8 cellular contexts compared by ENCODE assay signal in genomic region chr9:105244996-105245719, GRCh38. TPM values are rescaled to one million over a fixed set of nuclear protein-coding genes. Genes with fewer than 3 reads are reported as not detected.
DNase-seq lines count a peak whose midpoint lies in the region; ATAC-seq and TF ChIP-seq lines count a peak whose summit lies in the region.

No MANE protein-coding gene starts in this region.

- H3K36me3 ChIP-seq in HAP-1 (replicated peaks) (no peaks in the 10 kb centered on the region), breast epithelium (no peaks in the 10 kb centered on the region), smooth muscle cell (ENCODE audit: low read depth) (no peaks in the 10 kb centered on the region)

- in situ Hi-C loops in HAP-1 (cut with MboI; ENCODE audit: low sequenced_read_pairs) = no loop called here

- peak overlapping the region; percentile 95 for H3K4me2 ChIP-seq in smooth muscle cell

- H3K9me3 ChIP-seq in HAP-1 (no peaks in the 10 kb centered on the region), breast epithelium (no peaks in the 10 kb centered on the region), smooth muscle cell (replicated peaks; ENCODE audit: low read depth) (no peaks in the 10 kb centered on the region)

- peaks cover 28% of the 10 kb centered on the region for H4K20me1 ChIP-seq in smooth muscle cell (ENCODE audit: low read depth)

- no peak for ATAC-seq in HG03457 (IDR thresholded peaks at IDR 0.05; ENCODE audit: unreplicated experiment)

- no peak for TF ChIP-seq CTCF in NB4 (IDR thresholded peaks at IDR 0.05; ENCODE audit: low read depth, low read length)
- TF ChIP-seq CTCF in breast epithelium (IDR thresholded peaks at IDR 0.05) = peak; percentile 28 to 63 (median 32)
- TF ChIP-seq CTCF in smooth muscle cell (IDR thresholded peaks at IDR 0.05; ENCODE audit: borderline replicate concordance, insufficient read depth, poor library complexity, severe bottlenecking) = no peak

- DNase-seq in ELF-1 (ENCODE audit: low read depth, low spot score) (peak; percentile 75), HAP-1 (ENCODE audit: low spot score in 2 of 2) (peak in 1 of 2 experiments; percentile 50), NB4 (ENCODE audit: low read depth) (peak; percentile 47), UCSD-AML1 (lab: John Stamatoyannopoulos, UW; ENCODE audit: unreplicated experiment) (peak; percentile 47), breast epithelium (ENCODE audit: low spot score in 2 of 2) (peak; percentile 57 to 76), immature natural killer cell (peak; percentile 37 to 50 (median 43)), smooth muscle cell (lab: John Stamatoyannopoulos, UW; ENCODE audit: unreplicated experiment) (no peak)

- H3K4me1 Mint-ChIP-seq in immature natural killer cell = peaks cover 23 to 38% of the 10 kb centered on the region in 2 donors

- peaks cover 42% of the 10 kb centered on the region for H3K4me1 ChIP-seq in HAP-1
- H3K4me1 ChIP-seq in breast epithelium = peaks cover 0 to 6% of the 10 kb centered on the region in 2 donors
- H3K4me1 ChIP-seq in smooth muscle cell (ENCODE audit: low read depth) = peaks cover 45% of the 10 kb centered on the region

- intact Hi-C loops in breast epithelium (cut with DNase I; ENCODE audit: low total_unique reads) = no loop called here

- H3K9ac ChIP-seq in smooth muscle cell (ENCODE audit: low read depth) = peak overlapping the region; percentile 49

- no peaks in the 10 kb centered on the region for H3K36me3 Mint-ChIP-seq in immature natural killer cell

- peaks cover 0 to 10% (median 2%) of the 10 kb centered on the region in 3 donors for H3K27me3 Mint-ChIP-seq in immature natural killer cell (ENCODE audit: low read depth in 3 of 3)

- WGBS in smooth muscle cell (ENCODE audit: low lambda C conversion rate) = under 1% methylated on average over 47 of the region's 53 CpGs

- H3K27ac ChIP-seq in breast epithelium = peak overlapping the region; percentile 90 to 93
- H3K27ac ChIP-seq in smooth muscle cell (ENCODE audit: low read depth) = peak overlapping the region; percentile 25

- H3K79me2 ChIP-seq in smooth muscle cell (ENCODE audit: low read depth) = peaks cover 38% of the 10 kb centered on the region

- TF ChIP-seq POLR2A in NB4 (IDR thresholded peaks at IDR 0.05; ENCODE audit: extremely low read depth, insufficient read length) (no peak), breast epithelium (IDR thresholded peaks at IDR 0.05) (no peak)

- H3F3A ChIP-seq in smooth muscle cell (ENCODE audit: low read depth) = peaks cover 16% of the 10 kb centered on the region

- H2AFZ ChIP-seq in smooth muscle cell (ENCODE audit: low read depth) = peak overlapping the region; percentile 92

- peak overlapping the region; percentile 84 to 94 (median 91) for H3K4me3 Mint-ChIP-seq in immature natural killer cell

- H3K27ac Mint-ChIP-seq in immature natural killer cell = peak overlapping the region; percentile 18 to 90 (median 74)

- H3K4me3 ChIP-seq in HAP-1 = peak overlapping the region; percentile 53
- peak overlapping the region; percentile 63 for H3K4me3 ChIP-seq in NB4 (ENCODE audit: low read depth, low read length)
- peak overlapping the region; percentile 89 to 93 (median 90) for H3K4me3 ChIP-seq in breast epithelium
- peak overlapping the region; percentile 78 for H3K4me3 ChIP-seq in smooth muscle cell

- peaks cover 0 to 2% (median 0%) of the 10 kb centered on the region in 6 donors for H3K9me3 Mint-ChIP-seq in immature natural killer cell

- H3K27me3 ChIP-seq in HAP-1 (ENCODE audit: low read depth) = no peaks in the 10 kb centered on the region
- no peaks in the 10 kb centered on the region for H3K27me3 ChIP-seq in breast epithelium
- H3K27me3 ChIP-seq in smooth muscle cell (ENCODE audit: low read depth) = no peaks in the 10 kb centered on the region

RNA-seq across cellular contexts. Expression of gene SLC44A1, which starts 0.7 kb away (rescaled TPM):
- total RNA-seq in breast epithelium (10 to 100 TPM; 53.7 to 62.6 (median 61.1) TPM), smooth muscle cell (22.2 and 27.8 TPM in 2 replicates)
- polyA plus RNA-seq in immature natural killer cell (10 to 100 TPM; 13.1 to 30.9 (median 25.0) TPM), smooth muscle cell (10.0 and 14.0 TPM in 2 replicates)

Comparison
In these comparisons a context has a peak if more than half of its experiments do, and no peak if none do; other contexts are left out.
1. CTCF ChIP-seq: peak in breast epithelium (3 of 3); none in NB4 (single experiment) and smooth muscle cell (single experiment).
2. Peak in every context shown above with its lines, with median percentiles within 50 percentile points of each other: H3K4me3 ChIP-seq.